ENCODE assay signal across 17 cellular contexts in genomic region chr2:46781468-46782189, GRCh38.
DNase-seq lines count a peak whose midpoint lies in the region; ATAC-seq and TF ChIP-seq lines count a peak whose summit lies in the region.
"Had no signal": no experiment of that assay in that cellular context is flagged by ENCODE, and none has a peak within 500 bp of the region (broad histone marks: within the 10 kb centered on the region; RNA-seq: fewer than 3 reads in every experiment).

No MANE protein-coding gene starts in this region.

- H2BK5ac ChIP-seq in IMR-90 (ENCODE audit: low read depth, low read length, poor library complexity, severe bottlenecking): no peak overlapping the region

- no peak for DNase-seq in IMR-90
- peak in 1 of 2 donors; percentile 15 for DNase-seq in heart right ventricle
- no peak for DNase-seq in dedifferentiated amniotic fluid mesenchymal stem cell (ENCODE audit: extremely low spot score)
- no peak for DNase-seq in coronary artery (ENCODE audit: low spot score)
- DNase-seq: ACHN; activated CD4-positive, alpha-beta T cell treated with anti-CD3 and anti-CD28 coated beads for 36 hours; activated naive CD4-positive, alpha-beta T cell treated with anti-CD3 and anti-CD28 coated beads, Interleukin-2, amount 50 U/mL, for 16 hours; effector memory CD4-positive, alpha-beta T cell; NCI-H1417 treated with DMSO at 0.1 percent for 48 hours; NCI-H2171; NCI-H526 treated with DMSO at 0.1 percent for 48 hours; T-helper 17 cell had no signal

- POLR2A ChIA-PET in IMR-90 (lab: Charles Lee; ENCODE audit: unreplicated experiment): no interaction called here

- peak overlapping the region; percentile 20 to 63; a peak in 2 of 4 replicates for H4K8ac ChIP-seq in IMR-90 (ENCODE audit: low read depth in 2 of 2, low read length in 2 of 2)

- no peak for TF ChIP-seq CTCF in IMR-90 (conservative IDR thresholded peaks at IDR 0.05; ENCODE audit: low read depth, low read length)
- no peak for TF ChIP-seq CTCF in heart right ventricle (IDR thresholded peaks at IDR 0.05)
- no peak for TF ChIP-seq CTCF in nephron (IDR thresholded peaks at IDR 0.05; ENCODE audit: unreplicated experiment in 3 of 3)
- TF ChIP-seq CTCF in coronary artery (IDR thresholded peaks at IDR 0.05): no peak

- WGBS in IMR-90 (ENCODE audit: extremely low coverage in 2 of 2, insufficient read length in 1 of 2), 2 experiments: no CpG with 5 or more reads among the region's 8 CpGs
- 62 to 65% methylated on average over 8 of the region's 8 CpGs for WGBS in heart right ventricle, 2 donors

- H3K79me1 ChIP-seq in IMR-90 (ENCODE audit: low read depth in 1 of 2, low read length in 2 of 2): peaks cover 0 to 27% of the 10 kb centered on the region in 2 experiments; a peak in 2 of 4 replicates

- peak overlapping the region; percentile 59 for H4K91ac ChIP-seq in IMR-90 (ENCODE audit: insufficient read depth, low read depth, low read length)

- CTCF ChIA-PET in IMR-90 (lab: Yijun Ruan, JAX): interaction anchor here (1.1 kb wide), 1 partner anchor 91 kb away, joined by 3 read pairs; no protein-coding TSS in a partner anchor

- H3K9me3 Mint-ChIP-seq in nephron: peaks cover 15% of the 10 kb centered on the region

- no peak overlapping the region for H3K4me3 Mint-ChIP-seq in nephron
- H3K4me3 Mint-ChIP-seq: activated CD4-positive, alpha-beta T cell treated with anti-CD3 and anti-CD28 coated beads for 36 hours; stimulated activated naive CD8-positive, alpha-beta T cell treated with anti-CD3 and anti-CD28 coated beads, Interleukin-15, Interleukin-2, amounts not matched to agents 100 ng/mL and 50 ng/mL, for 24 hours; T-helper 17 cell had no signal

- H2AK5ac ChIP-seq in IMR-90 (ENCODE audit: low read depth, low read length): peak overlapping the region; percentile 29; the same call in 1 of the 2 replicates

- no peaks in the 10 kb centered on the region for H3K36me3 Mint-ChIP-seq in nephron (ENCODE audit: low read depth)

- no peak overlapping the region for H3K4me2 ChIP-seq in IMR-90 (ENCODE audit: low read depth, low read length)

- H3K27ac Mint-ChIP-seq in nephron: peak overlapping the region in 2 of 3 experiments; percentile 80 to 93
- H3K27ac Mint-ChIP-seq: activated CD4-positive, alpha-beta T cell treated with anti-CD3 and anti-CD28 coated beads for 36 hours; stimulated activated naive CD8-positive, alpha-beta T cell treated with anti-CD3 and anti-CD28 coated beads, Interleukin-15, Interleukin-2, amounts not matched to agents 100 ng/mL and 50 ng/mL, for 24 hours; T-helper 17 cell had no signal

- H3K27ac ChIP-seq in IMR-90 (ENCODE audit: insufficient read depth, low read length): peak overlapping the region; percentile 9; the same call in 1 of the 2 replicates
- peak overlapping the region in 9 of 10 donors; percentile 41 to 74 (median 64) for H3K27ac ChIP-seq in heart right ventricle
- peak overlapping the region; percentile 87 for H3K27ac ChIP-seq in stomach smooth muscle (ENCODE audit: low read length)
- H3K27ac ChIP-seq in coronary artery: peak overlapping the region in 1 of 2 donors; percentile 51

- no TSS peak for BruUV-seq in IMR-90 (replicated peaks; lab: Mats Ljungman, UMichigan)

- peak overlapping the region; percentile 79 for H3K4ac ChIP-seq in IMR-90 (ENCODE audit: low read depth, low read length)

- H3K9me3 ChIP-seq in IMR-90 (ENCODE audit: control insufficient read depth, insufficient read depth, low read length) (no peaks in the 10 kb centered on the region; the same call in 1 of the 2 replicates), heart right ventricle (peaks cover 0 to 8% (median 0%) of the 10 kb centered on the region in 11 donors), stomach smooth muscle (ENCODE audit: control insufficient read depth in 2 of 2, low read length in 2 of 2) (no peaks in the 10 kb centered on the region)

- H4K20me1 ChIP-seq in IMR-90 (ENCODE audit: insufficient read depth, low read length): no peaks in the 10 kb centered on the region

- no peak overlapping the region; the same call in 1 of the 2 replicates for H3K14ac ChIP-seq in IMR-90 (replicated peaks; ENCODE audit: low read depth, low read length)

- no peak overlapping the region for H2AK9ac ChIP-seq in IMR-90 (replicated peaks; ENCODE audit: low read depth, low read length, poor library complexity)

- no peak overlapping the region for H3K4me3 ChIP-seq in IMR-90 (ENCODE audit: insufficient read depth, low read depth, low read length)
- H3K4me3 ChIP-seq in heart right ventricle: no peak overlapping the region
- peak overlapping the region in 1 of 2 donors; percentile 8 for H3K4me3 ChIP-seq in stomach smooth muscle (ENCODE audit: low read length in 2 of 2)
- no peak overlapping the region for H3K4me3 ChIP-seq in coronary artery

- H3K27me3 Mint-ChIP-seq in nephron (ENCODE audit: low read depth): peaks cover 6% of the 10 kb centered on the region

- no peak overlapping the region for H2AFZ ChIP-seq in IMR-90 (replicated peaks; ENCODE audit: low read length, poor library complexity)

- peak overlapping the region; percentile 86 for H2BK20ac ChIP-seq in IMR-90 (ENCODE audit: low read depth, low read length)

- peak overlapping the region; percentile 55; the same call in 1 of the 2 replicates for H3K18ac ChIP-seq in IMR-90 (ENCODE audit: low read depth, low read length)

- 0 out of 3 replicates have a peak overlapping the region, but pooled peaks have one; percentile 28 for H2BK15ac ChIP-seq in IMR-90 (ENCODE audit: low read depth, low read length)

- peak overlapping the region; percentile 82 for H2BK120ac ChIP-seq in IMR-90 (ENCODE audit: low read depth, low read length)

- in situ Hi-C loops in IMR-90 (cut with MboI; ENCODE audit: low sequenced_read_pairs): no loop called here

- H3K4me1 Mint-ChIP-seq in nephron: peaks cover 47% of the 10 kb centered on the region

- H3K4me1 ChIP-seq in IMR-90 (ENCODE audit: control insufficient read depth, insufficient read depth, low read length) (peaks cover 26% of the 10 kb centered on the region), heart right ventricle (peaks cover 7 to 48% (median 40%) of the 10 kb centered on the region in 9 donors), stomach smooth muscle (ENCODE audit: control insufficient read depth, insufficient read depth, low read length) (peaks cover 36% of the 10 kb centered on the region)

- TF ChIP-seq POLR2A in IMR-90 (IDR thresholded peaks at IDR 0.05; ENCODE audit: low read depth, low read length): no peak

- TF ChIP-seq RAD21 in IMR-90 (IDR thresholded peaks at IDR 0.05; ENCODE audit: low read length): no peak

- H3K9ac ChIP-seq in IMR-90 (ENCODE audit: low read depth, low read length): no peak overlapping the region
- H3K9ac ChIP-seq in stomach smooth muscle (ENCODE audit: low read length in 2 of 2): peak overlapping the region in 1 of 2 donors; percentile 44

- H3K27me3 ChIP-seq in IMR-90 (ENCODE audit: control insufficient read depth, insufficient read depth, low read length) (no peaks in the 10 kb centered on the region), heart right ventricle (no peaks in the 10 kb centered on the region), stomach smooth muscle (ENCODE audit: control insufficient read depth in 1 of 2, insufficient read depth in 2 of 2, low read length in 2 of 2) (no peaks in the 10 kb centered on the region)

- H3K23ac ChIP-seq in IMR-90 (ENCODE audit: low read depth, low read length): peak overlapping the region; percentile 24; the same call in 1 of the 2 replicates

- no peak for ATAC-seq in IMR-90 (ENCODE audit: low read depth)
- peak in 3 of 8 donors; percentile 26 to 30 (median 28) for ATAC-seq in heart right ventricle
- ATAC-seq in GM21576 (IDR thresholded peaks at IDR 0.05; ENCODE audit: unreplicated experiment): no peak
- ATAC-seq in HG02642 (IDR thresholded peaks at IDR 0.05; ENCODE audit: poor library complexity, unreplicated experiment): no peak
- ATAC-seq: activated CD4-positive, alpha-beta T cell treated with anti-CD3 and anti-CD28 coated beads for 36 hours; T-helper 17 cell had no signal

- no peak overlapping the region for H3K56ac ChIP-seq in IMR-90 (ENCODE audit: extremely low read depth, insufficient read depth, low read length)

- H3K36me3 ChIP-seq in IMR-90 (ENCODE audit: control insufficient read depth, insufficient read depth, low read length) (no peaks in the 10 kb centered on the region), heart right ventricle (no peaks in the 10 kb centered on the region), stomach smooth muscle (ENCODE audit: control insufficient read depth in 2 of 2, insufficient read depth in 2 of 2, low read length in 2 of 2) (no peaks in the 10 kb centered on the region)

- intact Hi-C loops in IMR-90 (cut with micrococcal nuclease): no loop called here
- intact Hi-C loops in heart right ventricle (cut with DNase I): loop anchor here in 4 of 10 donors (5.0 to 10.0 kb wide), 3 partner anchors 74 to 137 kb away; no protein-coding TSS in a partner anchor

- peaks cover 20% of the 10 kb centered on the region; the same call in 1 of the 2 replicates for H3K9me1 ChIP-seq in IMR-90 (ENCODE audit: insufficient read depth, low read length)

- dilution Hi-C loops in IMR-90 (cut with HindIII; ENCODE audit: low sequenced_read_pairs, unreplicated experiment): no loop called here

- H4K5ac ChIP-seq in IMR-90 (ENCODE audit: low read depth, low read length): peak overlapping the region; percentile 69; the same call in 1 of the 2 replicates

TF ChIP-seq in IMR-90, 13 proteins besides CTCF, POLR2A, EP300 and RAD21 (continues in another document):
- TF ChIP-seq BHLHE40 (IDR thresholded peaks at IDR 0.05; ENCODE audit: low read depth, low read length) (no peak), FOS (IDR thresholded peaks at IDR 0.05; ENCODE audit: low read depth, low read length) (no peak), RCOR1 (IDR thresholded peaks at IDR 0.05; ENCODE audit: insufficient replicate concordance, low read length) (no peak), SMC3 (IDR thresholded peaks at IDR 0.05; ENCODE audit: low read depth, low read length) (no peak), CHD1 (IDR thresholded peaks at IDR 0.05; ENCODE audit: low read depth, low read length) (no peak), MAZ (IDR thresholded peaks at IDR 0.05; ENCODE audit: borderline replicate concordance, low read depth, low read length) (no peak), RFX5 (IDR thresholded peaks at IDR 0.05; ENCODE audit: low read depth, low read length) (no peak), MAFK (IDR thresholded peaks at IDR 0.05; ENCODE audit: low read depth, low read length) (no peak), CEBPB (IDR thresholded peaks at IDR 0.05; ENCODE audit: low read depth, low read length) (no peak)
- TF ChIP-seq, protein P1, sequence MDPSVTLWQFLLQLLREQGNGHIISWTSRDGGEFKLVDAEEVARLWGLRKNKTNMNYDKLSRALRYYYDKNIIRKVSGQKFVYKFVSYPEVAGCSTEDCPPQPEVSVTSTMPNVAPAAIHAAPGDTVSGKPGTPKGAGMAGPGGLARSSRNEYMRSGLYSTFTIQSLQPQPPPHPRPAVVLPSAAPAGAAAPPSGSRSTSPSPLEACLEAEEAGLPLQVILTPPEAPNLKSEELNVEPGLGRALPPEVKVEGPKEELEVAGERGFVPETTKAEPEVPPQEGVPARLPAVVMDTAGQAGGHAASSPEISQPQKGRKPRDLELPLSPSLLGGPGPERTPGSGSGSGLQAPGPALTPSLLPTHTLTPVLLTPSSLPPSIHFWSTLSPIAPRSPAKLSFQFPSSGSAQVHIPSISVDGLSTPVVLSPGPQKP (IDR thresholded peaks at IDR 0.05; ENCODE audit: borderline replicate concordance, low read depth, low read length): no peak
